In genomic region chr7:158740013-158740656, GRCh38 we compare ENCODE assay signal across 1 cellular context.
A peak's percentile ranks its signal among the peaks of the same experiment; 100 is the strongest.
TF ChIP-seq lines count a peak whose summit lies in the region.

No MANE protein-coding gene starts in this region.

TF ChIP-seq in K562, 482 proteins besides CTCF, POLR2A, EP300 and RAD21 (continued from another document):
- TF ChIP-seq, protein P1, sequence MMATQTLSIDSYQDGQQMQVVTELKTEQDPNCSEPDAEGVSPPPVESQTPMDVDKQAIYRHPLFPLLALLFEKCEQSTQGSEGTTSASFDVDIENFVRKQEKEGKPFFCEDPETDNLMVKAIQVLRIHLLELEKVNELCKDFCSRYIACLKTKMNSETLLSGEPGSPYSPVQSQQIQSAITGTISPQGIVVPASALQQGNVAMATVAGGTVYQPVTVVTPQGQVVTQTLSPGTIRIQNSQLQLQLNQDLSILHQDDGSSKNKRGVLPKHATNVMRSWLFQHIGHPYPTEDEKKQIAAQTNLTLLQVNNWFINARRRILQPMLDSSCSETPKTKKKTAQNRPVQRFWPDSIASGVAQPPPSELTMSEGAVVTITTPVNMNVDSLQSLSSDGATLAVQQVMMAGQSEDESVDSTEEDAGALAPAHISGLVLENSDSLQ (IDR thresholded peaks at IDR 0.05), result 0 out of 2 replicates have a peak, but pooled peaks have one; percentile 22
- TF ChIP-seq ZNF583 (CRISPR knock-in tag; IDR thresholded peaks at IDR 0.05), result 0 out of 2 replicates have a peak, but pooled peaks have one; percentile 49
- TF ChIP-seq ZNF263 (CRISPR knock-in tag; IDR thresholded peaks at IDR 0.05; ENCODE audit: borderline replicate concordance), result 0 out of 2 replicates have a peak, but pooled peaks have one; percentile 11
- TF ChIP-seq L3MBTL2 (IDR thresholded peaks at IDR 0.05), result peak; percentile 36; the same call in 1 of the 2 replicates
- no peak for TF ChIP-seq BRF2 (IDR thresholded peaks at IDR 0.05; ENCODE audit: borderline replicate concordance, insufficient read depth, insufficient read length)
- TF ChIP-seq USF1 (CRISPR knock-in tag; IDR thresholded peaks at IDR 0.05), result peak; percentile 58; the same call in 1 of the 2 replicates
- TF ChIP-seq CXXC5 (CRISPR knock-in tag; IDR thresholded peaks at IDR 0.05), result peak; percentile 29; the same call in 1 of the 2 replicates
- peak; percentile 75 for TF ChIP-seq MYC (IDR thresholded peaks at IDR 0.05; ENCODE audit: low read depth, low read length)
- no peak for TF ChIP-seq MYC (CRISPR knock-in tag; IDR thresholded peaks at IDR 0.05; ENCODE audit: borderline replicate concordance, low read depth)
- TF ChIP-seq TOE1 (IDR thresholded peaks at IDR 0.05; ENCODE audit: borderline replicate concordance), result no peak
- TF ChIP-seq TOE1 (CRISPR knock-in tag; IDR thresholded peaks at IDR 0.05; ENCODE audit: borderline replicate concordance, low read depth), result 0 out of 2 replicates have a peak, but pooled peaks have one; percentile 43
- TF ChIP-seq, protein P2, sequence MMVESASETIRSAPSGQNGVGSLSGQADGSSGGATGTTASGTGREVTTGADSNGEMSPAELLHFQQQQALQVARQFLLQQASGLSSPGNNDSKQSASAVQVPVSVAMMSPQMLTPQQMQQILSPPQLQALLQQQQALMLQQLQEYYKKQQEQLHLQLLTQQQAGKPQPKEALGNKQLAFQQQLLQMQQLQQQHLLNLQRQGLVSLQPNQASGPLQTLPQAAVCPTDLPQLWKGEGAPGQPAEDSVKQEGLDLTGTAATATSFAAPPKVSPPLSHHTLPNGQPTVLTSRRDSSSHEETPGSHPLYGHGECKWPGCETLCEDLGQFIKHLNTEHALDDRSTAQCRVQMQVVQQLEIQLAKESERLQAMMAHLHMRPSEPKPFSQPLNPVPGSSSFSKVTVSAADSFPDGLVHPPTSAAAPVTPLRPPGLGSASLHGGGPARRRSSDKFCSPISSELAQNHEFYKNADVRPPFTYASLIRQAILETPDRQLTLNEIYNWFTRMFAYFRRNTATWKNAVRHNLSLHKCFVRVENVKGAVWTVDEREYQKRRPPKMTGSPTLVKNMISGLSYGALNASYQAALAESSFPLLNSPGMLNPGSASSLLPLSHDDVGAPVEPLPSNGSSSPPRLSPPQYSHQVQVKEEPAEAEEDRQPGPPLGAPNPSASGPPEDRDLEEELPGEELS (CRISPR knock-in tag; IDR thresholded peaks at IDR 0.05; ENCODE audit: borderline replicate concordance), result peak; percentile 67; the same call in 1 of the 2 replicates
- peak; percentile 64 for TF ChIP-seq TFAP4 (CRISPR knock-in tag; IDR thresholded peaks at IDR 0.05; ENCODE audit: borderline replicate concordance)
- TF ChIP-seq, protein P3, sequence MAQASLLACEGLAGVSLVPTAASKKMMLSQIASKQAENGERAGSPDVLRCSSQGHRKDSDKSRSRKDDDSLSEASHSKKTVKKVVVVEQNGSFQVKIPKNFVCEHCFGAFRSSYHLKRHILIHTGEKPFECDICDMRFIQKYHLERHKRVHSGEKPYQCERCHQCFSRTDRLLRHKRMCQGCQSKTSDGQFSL (CRISPR knock-in tag; IDR thresholded peaks at IDR 0.05), result 0 out of 2 replicates have a peak, but pooled peaks have one; percentile 9
- TF ChIP-seq, protein P3 (tag; IDR thresholded peaks at IDR 0.05), result no peak
